ENCODE assay signal across 8 cellular contexts in the genomic region with DNA sequence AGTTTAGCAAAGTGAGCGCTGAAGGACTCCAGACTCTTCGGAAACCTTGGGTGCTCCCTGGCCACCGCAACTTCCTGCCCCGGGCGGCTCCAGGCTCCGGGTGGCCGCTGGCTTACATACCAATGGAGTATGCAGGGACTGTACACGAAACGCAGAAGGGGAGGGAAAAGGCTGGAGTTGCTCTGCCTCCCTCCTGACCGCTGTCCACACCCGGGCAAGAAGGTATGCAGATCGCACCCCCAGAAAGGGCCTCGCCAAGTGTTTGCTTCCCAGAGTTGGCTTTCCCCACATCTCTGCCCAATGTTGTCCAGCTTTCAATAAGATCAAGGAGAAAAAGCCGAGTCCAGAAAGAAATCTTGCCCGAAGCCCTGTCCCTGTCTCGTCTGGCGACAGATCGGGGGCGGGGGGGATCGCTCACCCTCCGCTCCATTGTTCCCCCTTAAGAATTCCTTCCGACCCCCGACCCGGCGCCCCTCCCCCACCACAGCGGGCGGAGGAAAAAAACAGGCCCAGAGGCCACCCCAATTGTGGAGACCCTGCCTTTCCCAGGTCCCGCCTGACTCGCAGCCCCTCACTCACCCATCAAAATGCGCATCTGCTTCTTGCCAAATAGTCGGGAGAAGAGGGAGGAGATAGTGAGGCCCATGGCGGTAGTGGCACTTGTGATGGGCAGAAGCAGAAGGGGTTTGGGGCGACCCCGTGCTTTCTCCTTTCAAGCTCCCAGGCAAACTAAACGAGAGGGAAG. TPM values are rescaled to one million over a fixed set of nuclear protein-coding genes. Genes with fewer than 3 reads are reported as not detected.
DNase-seq lines count a peak whose midpoint lies in the region; ATAC-seq, FAIRE-seq and TF ChIP-seq lines count a peak whose summit lies in the region.

No MANE protein-coding gene starts in this region.

- H3K27me3 Mint-ChIP-seq in activated CD8-positive, alpha-beta T cell treated with anti-CD3 and anti-CD28 coated beads, Interleukin-2, amount 10 ng/mL, durations not matched to agents 7 days and 5 days (ENCODE audit: low read depth): no peaks in the 10 kb centered on the region

- ATAC-seq in activated CD8-positive, alpha-beta T cell treated with anti-CD3 and anti-CD28 coated beads, Interleukin-2, amount 10 ng/mL, durations not matched to agents 7 days and 5 days: peak; percentile 16
- ATAC-seq in HG02970 (IDR thresholded peaks at IDR 0.05; ENCODE audit: low FRiP score, unreplicated experiment): no peak

- in situ Hi-C loops in Caki2 (cut with HindIII; ENCODE audit: low pct_unique_long_range_greater_than_20kb, low sequenced_read_pairs): no loop called here

- FAIRE-seq in H54 (lab: Jason Lieb, UNC): peak; percentile 61

- TF ChIP-seq POLR2A in H54 (IDR thresholded peaks at IDR 0.05; ENCODE audit: low read depth, low read length): peak; percentile 69

- peak overlapping the region; percentile 93 for H3K4me3 Mint-ChIP-seq in activated CD8-positive, alpha-beta T cell treated with anti-CD3 and anti-CD28 coated beads, Interleukin-2, amount 10 ng/mL, durations not matched to agents 7 days and 5 days

- H3K27ac Mint-ChIP-seq in activated CD8-positive, alpha-beta T cell treated with anti-CD3 and anti-CD28 coated beads, Interleukin-2, amount 10 ng/mL, durations not matched to agents 7 days and 5 days: peak overlapping the region; percentile 98

- CTCF ChIA-PET in activated CD8-positive, alpha-beta T cell treated with anti-CD3 and anti-CD28 coated beads, Interleukin-2, amount 10 ng/mL, durations not matched to agents 7 days and 5 days (lab: Charles Lee): interaction anchor here (1.0 to 3.3 kb wide), 8 partner anchors 15 to 260 kb away, joined by 3 to 14 read pairs (median 4); a partner anchor contains a TSS

- H3K4me1 Mint-ChIP-seq in activated CD8-positive, alpha-beta T cell treated with anti-CD3 and anti-CD28 coated beads, Interleukin-2, amount 10 ng/mL, durations not matched to agents 7 days and 5 days (ENCODE audit: low read depth): peaks cover 49% of the 10 kb centered on the region

- POLR2A ChIA-PET in activated CD8-positive, alpha-beta T cell treated with anti-CD3 and anti-CD28 coated beads, Interleukin-2, amount 10 ng/mL, durations not matched to agents 7 days and 5 days (lab: Charles Lee): interaction anchor here (0.5 to 5.6 kb wide), 14 partner anchors 16 to 368 kb away, joined by 3 to 80 read pairs (median 5); a partner anchor contains a TSS

- no peaks in the 10 kb centered on the region for H3K9me3 Mint-ChIP-seq in activated CD8-positive, alpha-beta T cell treated with anti-CD3 and anti-CD28 coated beads, Interleukin-2, amount 10 ng/mL, durations not matched to agents 7 days and 5 days (ENCODE audit: insufficient read depth)

- H3K36me3 Mint-ChIP-seq in activated CD8-positive, alpha-beta T cell treated with anti-CD3 and anti-CD28 coated beads, Interleukin-2, amount 10 ng/mL, durations not matched to agents 7 days and 5 days (ENCODE audit: low read depth): peaks cover 28% of the 10 kb centered on the region

- peak; percentile 69 for DNase-seq in Caki2 (ENCODE audit: low read depth)
- DNase-seq in H54 (ENCODE audit: insufficient read length, low spot score): peak; percentile 62
- peak; percentile 94 for DNase-seq in NCI-H226
- DNase-seq in activated CD8-positive, alpha-beta T cell treated with anti-CD3 and anti-CD28 coated beads, Interleukin-2, amount 10 ng/mL, durations not matched to agents 7 days and 5 days: peak; percentile 75
- peak; percentile 42 for DNase-seq in effector CD8-positive, alpha-beta T cell (lab: John Stamatoyannopoulos, UW)
- DNase-seq in lung microvascular endothelial cell (ENCODE audit: low read depth in 2 of 2): peak; percentile 77 to 91
- peak; percentile 22 to 57 (median 25) for DNase-seq in stimulated activated CD4-positive, alpha-beta T cell treated with anti-CD3 and anti-CD28 coated beads, TNF-alpha, amount 100 ng/mL, for 24 hours (ENCODE audit: low read depth in 3 of 3)

RNA-seq across cellular contexts. Expression of a gene that starts 0.5 kb away (rescaled TPM):
- 108 and 148 TPM in 2 replicates for total RNA-seq in Caki2 (2014; rRNA removed; shearing (Covaris generic); ENCODE audit: low replicate concordance)
- 10 to 100 TPM; 51.0 to 52.9 TPM for total RNA-seq in activated CD8-positive, alpha-beta T cell treated with anti-CD3 and anti-CD28 coated beads, Interleukin-2, amount 10 ng/mL, durations not matched to agents 7 days and 5 days
- 106 and 123 TPM in 2 replicates for total RNA-seq in lung microvascular endothelial cell

RNA-seq across cellular contexts. Expression of a gene that starts 40.6 kb away (rescaled TPM):
- 5.9 and 7.6 TPM in 2 replicates for total RNA-seq in Caki2 (2014; rRNA removed; shearing (Covaris generic); ENCODE audit: low replicate concordance)
- 10 to 100 TPM; 27.8 to 31.2 TPM for total RNA-seq in activated CD8-positive, alpha-beta T cell treated with anti-CD3 and anti-CD28 coated beads, Interleukin-2, amount 10 ng/mL, durations not matched to agents 7 days and 5 days
- 6.1 and 8.7 TPM in 2 replicates for total RNA-seq in lung microvascular endothelial cell

RNA-seq across cellular contexts. Expression of a gene that starts 52.5 kb away (rescaled TPM):
- total RNA-seq in Caki2 (2014; rRNA removed; shearing (Covaris generic); ENCODE audit: low replicate concordance): 0.07 TPM in 1 of 2 replicates, not detected in the other
- total RNA-seq in activated CD8-positive, alpha-beta T cell treated with anti-CD3 and anti-CD28 coated beads, Interleukin-2, amount 10 ng/mL, durations not matched to agents 7 days and 5 days: under 1 TPM in 1 of 2 experiments, not detected in 1; 0.05 TPM
- total RNA-seq in lung microvascular endothelial cell: under 0.01 TPM in 1 of 2 replicates, not detected in the other

Comparison
In these comparisons a context has a peak if more than half of its experiments do, and no peak if none do; other contexts are left out.
1. DNase-seq: peak in every context shown above with its lines; median percentile 94 in NCI-H226; 84 in lung microvascular endothelial cell; 75 in activated CD8-positive, alpha-beta T cell treated with anti-CD3 and anti-CD28 coated beads, Interleukin-2, amount 10 ng/mL, durations not matched to agents 7 days and 5 days; 69 in Caki2; 62 in H54; 42 in effector CD8-positive, alpha-beta T cell; 25 in stimulated activated CD4-positive, alpha-beta T cell treated with anti-CD3 and anti-CD28 coated beads, TNF-alpha, amount 100 ng/mL, for 24 hours.